In genomic region chr15:60673918-60674558, GRCh38 we compare ENCODE assay signal across 9 cellular contexts.
DNase-seq lines count a peak whose midpoint lies in the region; ATAC-seq, FAIRE-seq and TF ChIP-seq lines count a peak whose summit lies in the region.
"Had no signal": no experiment of that assay in that cellular context is flagged by ENCODE, and none has a peak within 500 bp of the region (broad histone marks: within the 10 kb centered on the region; RNA-seq: fewer than 3 reads in every experiment).

No MANE protein-coding gene starts in this region.

- 0 out of 2 replicates have a peak, but pooled peaks cover 2% of the 10 kb centered on the region for H3K4me1 ChIP-seq in PC-3 (ENCODE audit: insufficient read depth, low read length)

- H4K20me1 ChIP-seq in PC-3 (ENCODE audit: low read length) = no peaks in the 10 kb centered on the region

- peak; percentile 80 for FAIRE-seq in H54 (lab: Jason Lieb, UNC)
- no peak for FAIRE-seq in D721Med (lab: Jason Lieb, UNC)

- H3K27ac Mint-ChIP-seq in chondrocyte (ENCODE audit: unreplicated experiment) = peak overlapping the region; percentile 37

- H3K27me3 Mint-ChIP-seq in chondrocyte (ENCODE audit: low read depth) = no peaks in the 10 kb centered on the region

- no peak for TF ChIP-seq POLR2A in H54 (IDR thresholded peaks at IDR 0.05; ENCODE audit: low read depth, low read length)

- no peak overlapping the region for H3K4me2 ChIP-seq in PC-3 (ENCODE audit: low read length)
- H3K4me2 ChIP-seq: KMS-11 had no signal

- H3K9me3 ChIP-seq in PC-3 (ENCODE audit: low read length) = no peaks in the 10 kb centered on the region

- H2AFZ ChIP-seq in PC-3 (ENCODE audit: low read length) = no peak overlapping the region

- H3K36me3 ChIP-seq in PC-3 (ENCODE audit: low read depth, low read length) = no peaks in the 10 kb centered on the region

- H3K79me2 ChIP-seq in PC-3 (ENCODE audit: low read length) = no peaks in the 10 kb centered on the region

- no peak overlapping the region for H3K4me3 ChIP-seq in PC-3 (ENCODE audit: low read length)

- TF ChIP-seq CTCF in PC-3 (conservative IDR thresholded peaks at IDR 0.05; ENCODE audit: low read depth, low read length) (no peak), chondrocyte (IDR thresholded peaks at IDR 0.05) (no peak), omental fat pad (IDR thresholded peaks at IDR 0.05) (no peak), D721Med (IDR thresholded peaks at IDR 0.05; ENCODE audit: insufficient read depth, missing control alignments) (no peak)

- H3K9me3 Mint-ChIP-seq in chondrocyte (ENCODE audit: low read depth) = no peaks in the 10 kb centered on the region

- no peak overlapping the region for H3K27ac ChIP-seq in PC-3 (ENCODE audit: low read length)
- H3K27ac ChIP-seq: KMS-11 had no signal

- POLR2A ChIA-PET in PC-3 (lab: Charles Lee; ENCODE audit: unreplicated experiment) = no interaction called here

- peaks cover 23% of the 10 kb centered on the region for H3K4me1 Mint-ChIP-seq in chondrocyte (ENCODE audit: low read depth)

- H3K9me2 ChIP-seq in PC-3 (replicated peaks; ENCODE audit: low read length) = no peaks in the 10 kb centered on the region

- H3F3A ChIP-seq in PC-3 (ENCODE audit: low read length, unreplicated experiment) = no peaks in the 10 kb centered on the region

- H3K9ac ChIP-seq in PC-3 (ENCODE audit: low read length) = no peak overlapping the region
- H3K9ac ChIP-seq: KMS-11 had no signal

- ATAC-seq in PC-3 (peak; percentile 88), omental fat pad (ENCODE audit: low FRiP score) (peak; percentile 94), HG02870 (IDR thresholded peaks at IDR 0.05; ENCODE audit: unreplicated experiment) (no peak), HG03175 (IDR thresholded peaks at IDR 0.05; ENCODE audit: unreplicated experiment) (no peak)

- DNase-seq in H54 (ENCODE audit: insufficient read length, low spot score) (peak; percentile 23), PC-3 (peak; percentile 80), chondrocyte (ENCODE audit: low spot score) (no peak), omental fat pad (ENCODE audit: low spot score) (peak; percentile 50), D721Med (ENCODE audit: insufficient read length, low spot score) (no peak), C1 segment of cervical spinal cord (lab: John Stamatoyannopoulos, UW) (no peak)

- intact Hi-C loops in PC-3 (cut with micrococcal nuclease) = no loop called here

- CTCF ChIA-PET in PC-3 (lab: Charles Lee) = no interaction called here

- H3K36me3 Mint-ChIP-seq in chondrocyte (ENCODE audit: low read depth) = no peaks in the 10 kb centered on the region

- H3K27me3 ChIP-seq in PC-3 (ENCODE audit: low read length) = peaks cover 62% of the 10 kb centered on the region

- no TSS peak for BruUV-seq in PC-3 (replicated peaks; lab: Mats Ljungman, UMichigan)

- no peak overlapping the region for H3K4me3 Mint-ChIP-seq in chondrocyte (ENCODE audit: unreplicated experiment)

Comparison
In these comparisons a context has a peak if more than half of its experiments do, and no peak if none do; other contexts are left out.
1. DNase-seq: peak in H54 (single experiment), PC-3 (single experiment) and omental fat pad (single experiment); none in chondrocyte (single experiment), D721Med (single experiment) and C1 segment of cervical spinal cord (0 of 14).
2. ATAC-seq: peak in PC-3 (single experiment) and omental fat pad (single experiment); none in HG02870 (single experiment) and HG03175 (single experiment).